ENCODE assay signal across 24 cellular contexts in genomic region chr22:47019012-47019790, GRCh38.
DNase-seq lines count a peak whose midpoint lies in the region; ATAC-seq and TF ChIP-seq lines count a peak whose summit lies in the region.
"Had no signal": no experiment of that assay in that cellular context is flagged by ENCODE, and none has a peak within 500 bp of the region (broad histone marks: within the 10 kb centered on the region; RNA-seq: fewer than 3 reads in every experiment).

No MANE protein-coding gene starts in this region.

- H3K14ac ChIP-seq in H9 (ENCODE audit: insufficient read depth, low read length) = no peak overlapping the region; the same call in 1 of the 2 replicates

- no peak overlapping the region for H3K9ac ChIP-seq in H9 (ENCODE audit: extremely low read depth, insufficient read length, low read length)
- H3K9ac ChIP-seq: KMS-11, parathyroid adenoma had no signal

- no peak overlapping the region for H2BK12ac ChIP-seq in H9 (ENCODE audit: insufficient read length, low read depth, low read length)

- H3K9me3 Mint-ChIP-seq in activated CD4-positive, alpha-beta memory T cell treated with anti-CD3 and anti-CD28 coated beads for 36 hours = peaks cover 6% of the 10 kb centered on the region
- peaks cover 18% of the 10 kb centered on the region for H3K9me3 Mint-ChIP-seq in activated CD4-positive, alpha-beta memory T cell treated with anti-CD3 and anti-CD28 coated beads, Interleukin-2, amount 10 ng/mL, durations not matched to agents 7 days and 5 days
- H3K9me3 Mint-ChIP-seq in stimulated activated naive CD8-positive, alpha-beta T cell treated with anti-CD3 and anti-CD28 coated beads, Interleukin-15, amount 100 ng/mL, for 72 hours = peaks cover 8% of the 10 kb centered on the region in 2 donors
- H3K9me3 Mint-ChIP-seq in H9 = peaks cover 21 to 22% of the 10 kb centered on the region in 2 experiments
- H3K9me3 Mint-ChIP-seq: natural killer cell treated with Interleukin-12 subunit alpha and Interleukin-12 subunit beta and Interleukin-15 and Interleukin-18, amount 100 ng/mL, for 72 hours; type B pancreatic cell had no signal

- no peak overlapping the region for H3K4ac ChIP-seq in H9 (ENCODE audit: low read depth, low read length)

- H2BK15ac ChIP-seq in H9 (ENCODE audit: low read depth, low read length) = no peak overlapping the region

- H3K23me2 ChIP-seq in H9 (ENCODE audit: insufficient read length, low read depth, low read length, poor library complexity, severe bottlenecking) = no peaks in the 10 kb centered on the region

- H2BK5ac ChIP-seq in H9 (ENCODE audit: insufficient read length, low read length) = no peak overlapping the region

- H4K91ac ChIP-seq in H9 (ENCODE audit: insufficient read length, low read depth, low read length) = no peak overlapping the region

- H2AFZ ChIP-seq in H9 (ENCODE audit: low read length) = no peak overlapping the region
- H2AFZ ChIP-seq: parathyroid adenoma had no signal

- no peaks in the 10 kb centered on the region for H3K4me1 ChIP-seq in Peyer's patch
- no peaks in the 10 kb centered on the region for H3K4me1 ChIP-seq in H9 (ENCODE audit: insufficient read depth, low read length)
- H3K4me1 ChIP-seq: parathyroid adenoma, spleen had no signal

- H3K56ac ChIP-seq in H9 (ENCODE audit: insufficient read length, low read depth, low read length) = no peak overlapping the region

- no peaks in the 10 kb centered on the region for H3K27me3 Mint-ChIP-seq in activated CD4-positive, alpha-beta memory T cell treated with anti-CD3 and anti-CD28 coated beads for 36 hours
- no peaks in the 10 kb centered on the region for H3K27me3 Mint-ChIP-seq in activated CD4-positive, alpha-beta memory T cell treated with anti-CD3 and anti-CD28 coated beads, Interleukin-2, amount 10 ng/mL, durations not matched to agents 7 days and 5 days
- no peaks in the 10 kb centered on the region for H3K27me3 Mint-ChIP-seq in stimulated activated naive CD8-positive, alpha-beta T cell treated with anti-CD3 and anti-CD28 coated beads, Interleukin-15, amount 100 ng/mL, for 72 hours
- H3K27me3 Mint-ChIP-seq in H9 (ENCODE audit: low read depth) = no peaks in the 10 kb centered on the region; the same call in 1 of the 2 replicates
- H3K27me3 Mint-ChIP-seq: natural killer cell treated with Interleukin-12 subunit alpha and Interleukin-12 subunit beta and Interleukin-15 and Interleukin-18, amount 100 ng/mL, for 72 hours; type B pancreatic cell had no signal

- H3K18ac ChIP-seq in H9 (ENCODE audit: insufficient read length, low read depth, low read length) = no peak overlapping the region

- H4K8ac ChIP-seq in H9 (replicated peaks; ENCODE audit: insufficient read length, low read depth, low read length) = no peak overlapping the region

- H2AK5ac ChIP-seq in H9 (ENCODE audit: insufficient read length, low read length) = no peak overlapping the region

- H3K36me3 ChIP-seq in Peyer's patch = peaks cover 0 to 21% (median 0%) of the 10 kb centered on the region in 3 donors

- no peak overlapping the region for H3K4me3 Mint-ChIP-seq in activated CD4-positive, alpha-beta memory T cell treated with anti-CD3 and anti-CD28 coated beads for 36 hours
- H3K4me3 Mint-ChIP-seq in activated CD4-positive, alpha-beta memory T cell treated with anti-CD3 and anti-CD28 coated beads, Interleukin-2, amount 10 ng/mL, durations not matched to agents 7 days and 5 days = no peak overlapping the region
- no peak overlapping the region for H3K4me3 Mint-ChIP-seq in stimulated activated naive CD8-positive, alpha-beta T cell treated with anti-CD3 and anti-CD28 coated beads, Interleukin-15, amount 100 ng/mL, for 72 hours
- H3K4me3 Mint-ChIP-seq in H9 = no peak overlapping the region
- H3K4me3 Mint-ChIP-seq: CD14-positive monocyte; natural killer cell treated with Interleukin-12 subunit alpha and Interleukin-12 subunit beta and Interleukin-15 and Interleukin-18, amount 100 ng/mL, for 72 hours; type B pancreatic cell had no signal

- intact Hi-C loops in activated CD4-positive, alpha-beta memory T cell treated with anti-CD3 and anti-CD28 coated beads for 36 hours (cut with micrococcal nuclease) = no loop called here

- WGBS in H9 (ENCODE audit: extremely low coverage, insufficient read length, low lambda C conversion rate) = no CpG with 5 or more reads among the region's 22 CpGs

- no peak overlapping the region for H3K27ac ChIP-seq in Peyer's patch
- no peak overlapping the region for H3K27ac ChIP-seq in H9 (ENCODE audit: insufficient read length, low read depth, low read length)
- H3K27ac ChIP-seq: esophagus squamous epithelium, KMS-11, parathyroid adenoma, SK-N-MC, spleen had no signal

- no peaks in the 10 kb centered on the region for H4K20me1 ChIP-seq in H9 (ENCODE audit: control insufficient read depth, insufficient read depth, insufficient read length)

- no peaks in the 10 kb centered on the region for H3K79me1 ChIP-seq in H9 (ENCODE audit: insufficient read depth, low read depth, low read length, poor library complexity, severe bottlenecking)

- CTCF ChIA-PET in activated CD4-positive, alpha-beta memory T cell treated with anti-CD3 and anti-CD28 coated beads for 36 hours (lab: Charles Lee) = no interaction called here
- CTCF ChIA-PET in activated CD4-positive, alpha-beta memory T cell treated with anti-CD3 and anti-CD28 coated beads, Interleukin-2, amount 10 ng/mL, durations not matched to agents 7 days and 5 days (lab: Charles Lee) = no interaction called here

- POLR2A ChIA-PET in activated CD4-positive, alpha-beta memory T cell treated with anti-CD3 and anti-CD28 coated beads for 36 hours (lab: Charles Lee) = no interaction called here
- POLR2A ChIA-PET in activated CD4-positive, alpha-beta memory T cell treated with anti-CD3 and anti-CD28 coated beads, Interleukin-2, amount 10 ng/mL, durations not matched to agents 7 days and 5 days (lab: Charles Lee) = no interaction called here

- no peak overlapping the region for H3K23ac ChIP-seq in H9 (ENCODE audit: insufficient read length, low read depth, low read length)

- no peak overlapping the region for H3K4me2 ChIP-seq in H9 (ENCODE audit: insufficient read depth, insufficient read length, low read length)
- H3K4me2 ChIP-seq: KMS-11 had no signal

- H2BK20ac ChIP-seq in H9 (ENCODE audit: low read depth, low read length, poor library complexity, severe bottlenecking) = no peak overlapping the region

- peak overlapping the region; percentile 6 for H3K27ac Mint-ChIP-seq in activated CD4-positive, alpha-beta memory T cell treated with anti-CD3 and anti-CD28 coated beads for 36 hours
- no peak overlapping the region for H3K27ac Mint-ChIP-seq in activated CD4-positive, alpha-beta memory T cell treated with anti-CD3 and anti-CD28 coated beads, Interleukin-2, amount 10 ng/mL, durations not matched to agents 7 days and 5 days
- H3K27ac Mint-ChIP-seq in stimulated activated naive CD8-positive, alpha-beta T cell treated with anti-CD3 and anti-CD28 coated beads, Interleukin-15, amount 100 ng/mL, for 72 hours = peak overlapping the region; percentile 66 to 84
- H3K27ac Mint-ChIP-seq in H9 = no peak overlapping the region
- H3K27ac Mint-ChIP-seq: type B pancreatic cell had no signal

- no peak for ATAC-seq in stimulated activated naive CD8-positive, alpha-beta T cell treated with anti-CD3 and anti-CD28 coated beads, Interleukin-15, amount 100 ng/mL, for 72 hours
- no peak for ATAC-seq in GM18873 (IDR thresholded peaks at IDR 0.05; ENCODE audit: low FRiP score, unreplicated experiment)
- ATAC-seq: activated CD4-positive, CD25-positive, alpha-beta regulatory T cell treated with anti-CD3 and anti-CD28 coated beads, Interleukin-2, amount 50 U/mL, for 24 hours; HCT116 had no signal

- H2BK120ac ChIP-seq in H9 (ENCODE audit: low read depth, low read length, poor library complexity, severe bottlenecking) = no peak overlapping the region

- no peak overlapping the region for H3K4me3 ChIP-seq in Peyer's patch
- H3K4me3 ChIP-seq: esophagus squamous epithelium, lung, SK-N-MC, spleen had no signal

- no peak for TF ChIP-seq CTCF in Peyer's patch (IDR thresholded peaks at IDR 0.05)
- TF ChIP-seq CTCF in H9 (conservative IDR thresholded peaks at IDR 0.05) = no peak

- no peak overlapping the region for H4K5ac ChIP-seq in H9 (ENCODE audit: insufficient read length, low read depth, low read length)

- no peak overlapping the region for H3T11ph ChIP-seq in H9 (ENCODE audit: low read length)

- DNase-seq in activated CD4-positive, alpha-beta memory T cell treated with anti-CD3 and anti-CD28 coated beads for 36 hours = no peak
- DNase-seq in activated CD4-positive, alpha-beta memory T cell treated with anti-CD3 and anti-CD28 coated beads, Interleukin-2, amount 10 ng/mL, durations not matched to agents 7 days and 5 days = no peak
- DNase-seq in Peyer's patch (peak in 2 of 3 donors; percentile 30 to 35), mesenteric fat pad (ENCODE audit: low spot score) (peak; percentile 81), CD1c-positive myeloid dendritic cell (ENCODE audit: extremely low spot score) (no peak), H9 (no peak)
- DNase-seq in stimulated activated naive CD8-positive, alpha-beta T cell treated with anti-CD3 and anti-CD28 coated beads, Interleukin-15, amount 100 ng/mL, for 72 hours = no peak
- DNase-seq: activated naive CD4-positive, alpha-beta T cell treated with Interleukin-2 at 50 U/mL for 16 hours; amygdala; esophagus squamous epithelium; NCI-H1930; NCI-H524; spleen; stimulated activated CD4-positive, alpha-beta T cell treated with anti-CD3 and anti-CD28 coated beads, Interleukin-2, amount 100 ng/mL, for 24 hours had no signal

- H3K36me3 Mint-ChIP-seq in activated CD4-positive, alpha-beta memory T cell treated with anti-CD3 and anti-CD28 coated beads for 36 hours = peaks cover 10% of the 10 kb centered on the region
- H3K36me3 Mint-ChIP-seq in activated CD4-positive, alpha-beta memory T cell treated with anti-CD3 and anti-CD28 coated beads, Interleukin-2, amount 10 ng/mL, durations not matched to agents 7 days and 5 days (ENCODE audit: low read depth) = peaks cover 31% of the 10 kb centered on the region
- peaks cover 15 to 31% (median 29%) of the 10 kb centered on the region in 3 experiments; a peak in 6 of 7 replicates for H3K36me3 Mint-ChIP-seq in H9 (ENCODE audit: insufficient read depth in 1 of 3, low read depth in 3 of 3)
- H3K36me3 Mint-ChIP-seq: natural killer cell treated with Interleukin-12 subunit alpha and Interleukin-12 subunit beta and Interleukin-15 and Interleukin-18, amount 100 ng/mL, for 72 hours had no signal

- no peak for TF ChIP-seq POLR2A in Peyer's patch (IDR thresholded peaks at IDR 0.05)

- H3K27me3 ChIP-seq in Peyer's patch (no peaks in the 10 kb centered on the region), H9 (ENCODE audit: insufficient read depth, low read length) (no peaks in the 10 kb centered on the region)
- H3K27me3 ChIP-seq: esophagus squamous epithelium, spleen had no signal

- H3K4me1 Mint-ChIP-seq in activated CD4-positive, alpha-beta memory T cell treated with anti-CD3 and anti-CD28 coated beads for 36 hours (ENCODE audit: low read depth) = peaks cover 36% of the 10 kb centered on the region
- no peaks in the 10 kb centered on the region for H3K4me1 Mint-ChIP-seq in activated CD4-positive, alpha-beta memory T cell treated with anti-CD3 and anti-CD28 coated beads, Interleukin-2, amount 10 ng/mL, durations not matched to agents 7 days and 5 days
- peaks cover 45% of the 10 kb centered on the region for H3K4me1 Mint-ChIP-seq in stimulated activated naive CD8-positive, alpha-beta T cell treated with anti-CD3 and anti-CD28 coated beads, Interleukin-15, amount 100 ng/mL, for 72 hours
- H3K4me1 Mint-ChIP-seq in H9 = peaks cover 11 to 12% of the 10 kb centered on the region in 2 experiments
- H3K4me1 Mint-ChIP-seq: CD14-positive monocyte had no signal

- no peaks in the 10 kb centered on the region for H3K79me2 ChIP-seq in H9 (ENCODE audit: insufficient read depth, low read length)
- H3K79me2 ChIP-seq: parathyroid adenoma had no signal

- H3K9me3 ChIP-seq in Peyer's patch (peaks cover 0 to 5% (median 0%) of the 10 kb centered on the region in 4 donors), H9 (ENCODE audit: control insufficient read depth, low read depth, low read length) (no peaks in the 10 kb centered on the region)
- H3K9me3 ChIP-seq: esophagus squamous epithelium had no signal

Comparison
In these comparisons a context has a peak if more than half of its experiments do, and no peak if none do; other contexts are left out.
1. H3K27ac Mint-ChIP-seq: peak in activated CD4-positive, alpha-beta memory T cell treated with anti-CD3 and anti-CD28 coated beads for 36 hours (single experiment) and stimulated activated naive CD8-positive, alpha-beta T cell treated with anti-CD3 and anti-CD28 coated beads, Interleukin-15, amount 100 ng/mL, for 72 hours (2 of 2); none in activated CD4-positive, alpha-beta memory T cell treated with anti-CD3 and anti-CD28 coated beads, Interleukin-2, amount 10 ng/mL, durations not matched to agents 7 days and 5 days (single experiment) and H9 (0 of 3).
2. DNase-seq: peak in Peyer's patch (2 of 3) and mesenteric fat pad (single experiment); none in activated CD4-positive, alpha-beta memory T cell treated with anti-CD3 and anti-CD28 coated beads for 36 hours (single experiment), activated CD4-positive, alpha-beta memory T cell treated with anti-CD3 and anti-CD28 coated beads, Interleukin-2, amount 10 ng/mL, durations not matched to agents 7 days and 5 days (single experiment), stimulated activated naive CD8-positive, alpha-beta T cell treated with anti-CD3 and anti-CD28 coated beads, Interleukin-15, amount 100 ng/mL, for 72 hours (0 of 2), CD1c-positive myeloid dendritic cell (single experiment) and H9 (single experiment).